Comparison of ENCODE assay signal across 8 cellular contexts in genomic region chr7:29285451-29285807, GRCh38.
DNase-seq lines count a peak whose midpoint lies in the region; ATAC-seq and TF ChIP-seq lines count a peak whose summit lies in the region.

No MANE protein-coding gene starts in this region.

- H3K27me3 ChIP-seq in GM06990 (replicated peaks; ENCODE audit: control insufficient read depth, insufficient read depth, low read length) (peaks cover 2% of the 10 kb centered on the region), smooth muscle cell (ENCODE audit: low read depth) (no peaks in the 10 kb centered on the region)

- no peaks in the 10 kb centered on the region for H3K79me2 ChIP-seq in smooth muscle cell (ENCODE audit: low read depth)

- H4K20me1 ChIP-seq in smooth muscle cell (ENCODE audit: low read depth): no peaks in the 10 kb centered on the region

- peak overlapping the region; percentile 8 for H3K9ac ChIP-seq in smooth muscle cell (ENCODE audit: low read depth)

- H3K4me2 ChIP-seq in smooth muscle cell: peak overlapping the region; percentile 22

- peaks cover 21% of the 10 kb centered on the region for H3K4me1 ChIP-seq in smooth muscle cell (ENCODE audit: low read depth)

- no peaks in the 10 kb centered on the region for H3K36me3 ChIP-seq in GM06990 (ENCODE audit: control insufficient read depth, insufficient read depth, low read length)
- no peaks in the 10 kb centered on the region for H3K36me3 ChIP-seq in smooth muscle cell (ENCODE audit: low read depth)

- H3K9me3 Mint-ChIP-seq in HFFc6: no peaks in the 10 kb centered on the region
- H3K9me3 Mint-ChIP-seq in activated T-helper 2 cell treated with anti-CD3 and anti-CD28 coated beads, Interferon-gamma antibody, Interleukin-2, Interleukin-4, amounts not matched to agents 10 μg/mL and 5 μg/mL and 100 μg/mL, durations not matched to agents 14 hours and 24 hours and 36 hours: no peaks in the 10 kb centered on the region

- H3K9me3 ChIP-seq in smooth muscle cell (replicated peaks; ENCODE audit: low read depth): no peaks in the 10 kb centered on the region

- no peaks in the 10 kb centered on the region for H3F3A ChIP-seq in smooth muscle cell (ENCODE audit: low read depth)

- DNase-seq in GM06990 (ENCODE audit: extremely low read depth, insufficient read length) (peak; percentile 29), HFFc6 (peak; percentile 62), NCI-H146 treated with DMSO at 0.1 percent for 48 hours (lab: John Stamatoyannopoulos, UW; ENCODE audit: unreplicated experiment) (peak; percentile 54), smooth muscle cell (lab: John Stamatoyannopoulos, UW; ENCODE audit: unreplicated experiment) (no peak), NCI-H524 treated with DMSO at 0.1 percent for 48 hours (lab: John Stamatoyannopoulos, UW) (no peak)
- DNase-seq in activated T-helper 2 cell treated with anti-CD3 and anti-CD28 coated beads, Interferon-gamma antibody, Interleukin-2, Interleukin-4, amounts not matched to agents 10 μg/mL and 5 μg/mL and 100 μg/mL, durations not matched to agents 14 hours and 24 hours and 36 hours (ENCODE audit: low spot score): peak; percentile 54

- H3K4me3 ChIP-seq in GM06990 (replicated peaks; ENCODE audit: low read depth, low read length) (no peak overlapping the region), smooth muscle cell (no peak overlapping the region)

- intact Hi-C loops in activated T-helper 2 cell treated with anti-CD3 and anti-CD28 coated beads, Interferon-gamma antibody, Interleukin-2, Interleukin-4, amounts not matched to agents 10 μg/mL and 5 μg/mL and 100 μg/mL, durations not matched to agents 14 hours and 24 hours and 36 hours (cut with micrococcal nuclease): loop anchor here (1.0 to 5.0 kb wide), 3 partner anchors 15 to 88 kb away; no protein-coding TSS in a partner anchor

- H3K4me3 Mint-ChIP-seq in HFFc6: no peak overlapping the region
- H3K4me3 Mint-ChIP-seq in activated T-helper 2 cell treated with anti-CD3 and anti-CD28 coated beads, Interferon-gamma antibody, Interleukin-2, Interleukin-4, amounts not matched to agents 10 μg/mL and 5 μg/mL and 100 μg/mL, durations not matched to agents 14 hours and 24 hours and 36 hours (ENCODE audit: low read depth): no peak overlapping the region

- peak overlapping the region; percentile 81 for H3K27ac ChIP-seq in smooth muscle cell (ENCODE audit: low read depth)

- ATAC-seq in GM21737 (IDR thresholded peaks at IDR 0.05; ENCODE audit: unreplicated experiment) (no peak), HG02763 (IDR thresholded peaks at IDR 0.05; ENCODE audit: unreplicated experiment) (no peak)

- WGBS in smooth muscle cell (ENCODE audit: low lambda C conversion rate): 5% methylated on average over 4 of the region's 4 CpGs

- H2AFZ ChIP-seq in smooth muscle cell (ENCODE audit: low read depth): no peak overlapping the region

- TF ChIP-seq CTCF in GM06990 (IDR thresholded peaks at IDR 0.05; ENCODE audit: insufficient read depth, low read length, poor library complexity, severe bottlenecking): no peak
- no peak for TF ChIP-seq CTCF in HFFc6 (IDR thresholded peaks at IDR 0.05)
- no peak for TF ChIP-seq CTCF in smooth muscle cell (IDR thresholded peaks at IDR 0.05; ENCODE audit: borderline replicate concordance, insufficient read depth, poor library complexity, severe bottlenecking)

- H3K27ac Mint-ChIP-seq in HFFc6: no peak overlapping the region
- no peak overlapping the region for H3K27ac Mint-ChIP-seq in activated T-helper 2 cell treated with anti-CD3 and anti-CD28 coated beads, Interferon-gamma antibody, Interleukin-2, Interleukin-4, amounts not matched to agents 10 μg/mL and 5 μg/mL and 100 μg/mL, durations not matched to agents 14 hours and 24 hours and 36 hours

- peaks cover 18% of the 10 kb centered on the region; the same call in 1 of the 2 replicates for H3K4me1 Mint-ChIP-seq in HFFc6 (ENCODE audit: low read depth)
- H3K4me1 Mint-ChIP-seq in activated T-helper 2 cell treated with anti-CD3 and anti-CD28 coated beads, Interferon-gamma antibody, Interleukin-2, Interleukin-4, amounts not matched to agents 10 μg/mL and 5 μg/mL and 100 μg/mL, durations not matched to agents 14 hours and 24 hours and 36 hours (ENCODE audit: low read depth): peaks cover 47% of the 10 kb centered on the region

- H3K36me3 Mint-ChIP-seq in HFFc6 (ENCODE audit: low read depth): no peaks in the 10 kb centered on the region
- H3K36me3 Mint-ChIP-seq in activated T-helper 2 cell treated with anti-CD3 and anti-CD28 coated beads, Interferon-gamma antibody, Interleukin-2, Interleukin-4, amounts not matched to agents 10 μg/mL and 5 μg/mL and 100 μg/mL, durations not matched to agents 14 hours and 24 hours and 36 hours (ENCODE audit: low read depth): no peaks in the 10 kb centered on the region

- H3K27me3 Mint-ChIP-seq in HFFc6 (ENCODE audit: insufficient read depth): peaks cover 8% of the 10 kb centered on the region; the same call in 1 of the 2 replicates
- H3K27me3 Mint-ChIP-seq in activated T-helper 2 cell treated with anti-CD3 and anti-CD28 coated beads, Interferon-gamma antibody, Interleukin-2, Interleukin-4, amounts not matched to agents 10 μg/mL and 5 μg/mL and 100 μg/mL, durations not matched to agents 14 hours and 24 hours and 36 hours (ENCODE audit: low read depth): peaks cover 33% of the 10 kb centered on the region

Comparison
In these comparisons a context has a peak if more than half of its experiments do, and no peak if none do; other contexts are left out.
1. DNase-seq: peak in GM06990 (single experiment), HFFc6 (single experiment), NCI-H146 treated with DMSO at 0.1 percent for 48 hours (single experiment) and activated T-helper 2 cell treated with anti-CD3 and anti-CD28 coated beads, Interferon-gamma antibody, Interleukin-2, Interleukin-4, amounts not matched to agents 10 μg/mL and 5 μg/mL and 100 μg/mL, durations not matched to agents 14 hours and 24 hours and 36 hours (single experiment); none in smooth muscle cell (single experiment) and NCI-H524 treated with DMSO at 0.1 percent for 48 hours (single experiment).